ENCODE assay signal across 13 cellular contexts in genomic region chr15:63244399-63244798, GRCh38. TPM values are rescaled to one million over a fixed set of nuclear protein-coding genes. Genes with fewer than 3 reads are reported as not detected.
DNase-seq lines count a peak whose midpoint lies in the region; ATAC-seq, FAIRE-seq and TF ChIP-seq lines count a peak whose summit lies in the region.
"Had no signal": no experiment of that assay in that cellular context is flagged by ENCODE, and none has a peak within 500 bp of the region (broad histone marks: within the 10 kb centered on the region; RNA-seq: fewer than 3 reads in every experiment).

No MANE protein-coding gene starts in this region.

- H3K27ac ChIP-seq in right lobe of liver (peak overlapping the region; percentile 22 to 42 (median 25)), HepG2 (ENCODE audit: extremely low read length, insufficient read depth, low read length) (no peak overlapping the region), uterus (peak overlapping the region; percentile 41 to 74), ovary (no peak overlapping the region)
- H3K27ac ChIP-seq in naive thymus-derived CD4-positive, alpha-beta T cell (ENCODE audit: low read depth, low read length) = peak overlapping the region; percentile 66

- H3K27me3 ChIP-seq in right lobe of liver = no peaks in the 10 kb centered on the region
- H3K27me3 ChIP-seq in HepG2 (ENCODE audit: control insufficient read depth in 1 of 2, insufficient read depth in 2 of 2, low read length in 2 of 2) = no peaks in the 10 kb centered on the region
- no peaks in the 10 kb centered on the region for H3K27me3 ChIP-seq in naive thymus-derived CD4-positive, alpha-beta T cell (ENCODE audit: control insufficient read depth in 2 of 2, insufficient read depth in 2 of 2, low read length in 2 of 2)
- no peaks in the 10 kb centered on the region for H3K27me3 ChIP-seq in uterus
- no peaks in the 10 kb centered on the region for H3K27me3 ChIP-seq in ovary
- H3K27me3 ChIP-seq: BE2C had no signal

- ATAC-seq in right lobe of liver (peak in 2 of 4 donors; percentile 16 to 45), HepG2 (no peak)
- no peak for ATAC-seq in naive thymus-derived CD4-positive, alpha-beta T cell

- no peaks in the 10 kb centered on the region for H4K20me1 ChIP-seq in HepG2 (ENCODE audit: insufficient read depth, low read length)

- H3K9me3 ChIP-seq in right lobe of liver (no peaks in the 10 kb centered on the region), HepG2 (ENCODE audit: low read length) (no peaks in the 10 kb centered on the region), uterus (no peaks in the 10 kb centered on the region), ovary (no peaks in the 10 kb centered on the region)
- H3K9me3 ChIP-seq in naive thymus-derived CD4-positive, alpha-beta T cell (ENCODE audit: control insufficient read depth in 2 of 3, low read length in 3 of 3) = no peaks in the 10 kb centered on the region
- H3K9me3 ChIP-seq: BE2C had no signal

- no peak overlapping the region for H3K9ac ChIP-seq in HepG2 (ENCODE audit: insufficient read depth, low read depth, low read length)

- BruUV-seq in HepG2 (replicated peaks; lab: Mats Ljungman, UMichigan) = no TSS peak

- TF ChIP-seq CTCF in right lobe of liver (IDR thresholded peaks at IDR 0.05) (no peak), HepG2 (CRISPR knock-in tag; IDR thresholded peaks at IDR 0.05) (no peak), uterus (IDR thresholded peaks at IDR 0.05) (no peak), ovary (IDR thresholded peaks at IDR 0.05) (no peak)

- CTCF ChIA-PET in HepG2 (lab: Yijun Ruan, JAX; ENCODE audit: low intra/inter-chr PET ratio, low total read pairs) = no interaction called here
- CTCF ChIA-PET in naive thymus-derived CD4-positive, alpha-beta T cell (lab: Charles Lee) = interaction anchor here (0.6 to 1.4 kb wide), 7 partner anchors 10 to 52 kb away, joined by 3 to 5 read pairs (median 3); no protein-coding TSS in a partner anchor

- peaks cover 46% of the 10 kb centered on the region for H3K4me1 Mint-ChIP-seq in dendritic cell treated with granulocyte-macrophage colony-stimulating factor and Interleukin-4, amounts not matched to agents 40 ng/mL and 50 ng/mL, for 4 days (ENCODE audit: low read depth)
- H3K4me1 Mint-ChIP-seq in naive thymus-derived CD4-positive, alpha-beta T cell = peaks cover 29 to 87% (median 63%) of the 10 kb centered on the region in 7 donors

- peak overlapping the region; percentile 37 for H3K27ac Mint-ChIP-seq in dendritic cell treated with granulocyte-macrophage colony-stimulating factor and Interleukin-4, amounts not matched to agents 40 ng/mL and 50 ng/mL, for 4 days
- H3K27ac Mint-ChIP-seq in naive thymus-derived CD4-positive, alpha-beta T cell = peak overlapping the region; percentile 68 to 92 (median 85)

- in situ Hi-C loops in HepG2 (cut with HindIII; ENCODE audit: extremely low pct_ligation_motif_present, low pct_unique_long_range_greater_than_20kb) = no loop called here

- peaks cover 50% of the 10 kb centered on the region for H3K36me3 Mint-ChIP-seq in dendritic cell treated with granulocyte-macrophage colony-stimulating factor and Interleukin-4, amounts not matched to agents 40 ng/mL and 50 ng/mL, for 4 days (ENCODE audit: low read depth)
- H3K36me3 Mint-ChIP-seq in naive thymus-derived CD4-positive, alpha-beta T cell = peaks cover 8 to 52% (median 30%) of the 10 kb centered on the region in 5 donors

- H3K27me3 Mint-ChIP-seq in dendritic cell treated with granulocyte-macrophage colony-stimulating factor and Interleukin-4, amounts not matched to agents 40 ng/mL and 50 ng/mL, for 4 days = no peaks in the 10 kb centered on the region
- no peaks in the 10 kb centered on the region for H3K27me3 Mint-ChIP-seq in naive thymus-derived CD4-positive, alpha-beta T cell

- TF ChIP-seq POLR2A in right lobe of liver (IDR thresholded peaks at IDR 0.05) (no peak), HepG2 (IDR thresholded peaks at IDR 0.05; ENCODE audit: insufficient read depth in 1 of 2, low read depth in 2 of 2, low read length in 2 of 2) (no peak), uterus (IDR thresholded peaks at IDR 0.05) (no peak), ovary (IDR thresholded peaks at IDR 0.05) (no peak)

- DNase-seq in right lobe of liver (no peak), HepG2 (ENCODE audit: low spot score) (no peak), uterus (no peak), HTR-8/SVneo (ENCODE audit: insufficient read length, low spot score) (no peak), ovary (no peak)
- DNase-seq in naive thymus-derived CD4-positive, alpha-beta T cell = no peak
- no peak for DNase-seq in effector CD8-positive, alpha-beta T cell (lab: John Stamatoyannopoulos, UW)
- DNase-seq: activated T-cell treated with anti-CD3 and anti-CD28 coated beads, Interleukin-2, amount 50 U/mL, for 1 hour; BE2C; foreskin fibroblast; NCI-H187 treated with DMSO at 0.1 percent for 48 hours; nucleus accumbens had no signal

- TF ChIP-seq EP300 in HepG2 (IDR thresholded peaks at IDR 0.05; ENCODE audit: low read depth in 2 of 2, low read length in 2 of 2) (no peak), HepG2 (CRISPR knock-in tag; IDR thresholded peaks at IDR 0.05; ENCODE audit: borderline replicate concordance) (no peak), ovary (IDR thresholded peaks at IDR 0.05) (no peak)

- TF ChIP-seq RAD21 in HepG2 (CRISPR knock-in tag; IDR thresholded peaks at IDR 0.05) = no peak

- H3K4me3 ChIP-seq in right lobe of liver = no peak overlapping the region
- no peak overlapping the region for H3K4me3 ChIP-seq in HepG2 (replicated peaks in 1 of 3; ENCODE audit: insufficient read depth in 1 of 3, low read depth in 2 of 3, low read length in 3 of 3)
- H3K4me3 ChIP-seq in naive thymus-derived CD4-positive, alpha-beta T cell (ENCODE audit: low read length) = no peak overlapping the region
- H3K4me3 ChIP-seq in uterus = no peak overlapping the region
- no peak overlapping the region for H3K4me3 ChIP-seq in ovary

- 72% methylated on average over 4 of the region's 4 CpGs for WGBS in right lobe of liver (ENCODE audit: insufficient coverage, low coverage, low lambda C conversion rate, missing lambda C conversion rate)
- 91% methylated on average over 4 of the region's 4 CpGs for whole genome bisulfite sequencing in HepG2 (ENCODE audit: low lambda C conversion rate)
- WGBS in ovary, 3 donors = 6 to 11% (median 6%) methylated on average over 4 of the region's 4 CpGs

- H3K4me1 ChIP-seq in right lobe of liver (peaks cover 0 to 15% (median 0%) of the 10 kb centered on the region in 4 donors), HepG2 (ENCODE audit: insufficient read depth, low read length) (peaks cover 10% of the 10 kb centered on the region), uterus (no peaks in the 10 kb centered on the region), ovary (ENCODE audit: insufficient read depth) (peaks cover 1% of the 10 kb centered on the region)
- peaks cover 15% of the 10 kb centered on the region in 2 donors for H3K4me1 ChIP-seq in naive thymus-derived CD4-positive, alpha-beta T cell (ENCODE audit: control insufficient read depth in 2 of 2, insufficient read depth in 2 of 2, low read length in 2 of 2)
- H3K4me1 ChIP-seq: BE2C had no signal

- intact Hi-C loops in right lobe of liver (cut with DNase I) = no loop called here
- intact Hi-C loops in HepG2 (cut with micrococcal nuclease; ENCODE audit: unreplicated experiment) = no loop called here
- intact Hi-C loops in dendritic cell treated with granulocyte-macrophage colony-stimulating factor and Interleukin-4, amounts not matched to agents 40 ng/mL and 50 ng/mL, for 4 days (cut with micrococcal nuclease) = no loop called here
- intact Hi-C loops in naive thymus-derived CD4-positive, alpha-beta T cell (cut with micrococcal nuclease) = loop anchor here in 1 of 2 donors (2.0 kb wide), 2 partner anchors 32 to 78 kb away; partner anchors contain the start of gene APH1B
- intact Hi-C loops in uterus (cut with DNase I; ENCODE audit: low total_unique reads) = no loop called here
- intact Hi-C loops in ovary (cut with DNase I) = no loop called here

- no peaks in the 10 kb centered on the region for H3K9me3 Mint-ChIP-seq in dendritic cell treated with granulocyte-macrophage colony-stimulating factor and Interleukin-4, amounts not matched to agents 40 ng/mL and 50 ng/mL, for 4 days
- peaks cover 0 to 3% (median 0%) of the 10 kb centered on the region in 11 donors for H3K9me3 Mint-ChIP-seq in naive thymus-derived CD4-positive, alpha-beta T cell

- H2AFZ ChIP-seq in HepG2 (ENCODE audit: low read length) = no peak overlapping the region

- no peaks in the 10 kb centered on the region for H3K79me2 ChIP-seq in HepG2 (ENCODE audit: insufficient read depth, low read length)

- POLR2A ChIA-PET in HepG2 (lab: Yijun Ruan, JAX) = no interaction called here
- POLR2A ChIA-PET in naive thymus-derived CD4-positive, alpha-beta T cell (lab: Charles Lee) = interaction anchor here (0.5 to 1.4 kb wide), 8 partner anchors 26 to 293 kb away, joined by 3 to 7 read pairs (median 4); partner anchors contain the start of gene RPS27L

- no peak overlapping the region for H3K4me3 Mint-ChIP-seq in dendritic cell treated with granulocyte-macrophage colony-stimulating factor and Interleukin-4, amounts not matched to agents 40 ng/mL and 50 ng/mL, for 4 days
- H3K4me3 Mint-ChIP-seq in naive thymus-derived CD4-positive, alpha-beta T cell = peak overlapping the region in 7 of 10 donors; percentile 15 to 65 (median 50)

- H3K36me3 ChIP-seq in right lobe of liver (no peaks in the 10 kb centered on the region), HepG2 (replicated peaks in 1 of 2; ENCODE audit: control insufficient read depth in 1 of 2, insufficient read depth in 2 of 2, low read length in 2 of 2) (0 out of 5 replicates have a peak, but pooled peaks cover 0 to 3% of the 10 kb centered on the region in 2 experiments), uterus (no peaks in the 10 kb centered on the region), ovary (no peaks in the 10 kb centered on the region)
- peaks cover 5 to 21% (median 13%) of the 10 kb centered on the region in 3 experiments for H3K36me3 ChIP-seq in naive thymus-derived CD4-positive, alpha-beta T cell (ENCODE audit: control insufficient read depth in 2 of 3, insufficient read depth in 3 of 3, low read length in 3 of 3)
- H3K36me3 ChIP-seq: BE2C had no signal

- no peak overlapping the region for H3K4me2 ChIP-seq in HepG2 (ENCODE audit: low read depth, low read length)

- FAIRE-seq in HepG2 (lab: Jason Lieb, UNC) (no peak), HTR-8/SVneo (lab: Jason Lieb, UNC) (no peak)

RNA-seq across cellular contexts. Expression of gene APH1B, which starts 33.0 kb away (rescaled TPM):
- total RNA-seq in right lobe of liver (1 to 10 TPM; 2.2 to 7.4 (median 4.7) TPM), HepG2 (2016; rRNA removed; fragmentation: Illumina TruSeq; extraction: Trizol) (0.67 and 1.00 TPM in 2 replicates), uterus (10 to 100 TPM; 20.0 to 35.9 (median 27.2) TPM), ovary (10 to 100 TPM; 13.2 to 25.2 (median 22.6) TPM)
- 0.61 and 0.62 TPM in 2 replicates for total RNA-seq in HepG2 (2016; cell fraction: cytosol; rRNA removed; fragmentation: Illumina TruSeq; extraction: Trizol; ENCODE audit: low read depth)
- 0.58 and 2.0 TPM in 2 replicates for total RNA-seq in HepG2 (2016; cell fraction: insoluble cytoplasmic fraction; rRNA removed; fragmentation: Illumina TruSeq; extraction: Trizol)
- 0.21 and 0.59 TPM in 2 replicates for total RNA-seq in HepG2 (2016; cell fraction: membrane; rRNA removed; fragmentation: Illumina TruSeq; extraction: Trizol)
- total RNA-seq in HepG2 (2016; cell fraction: nucleus; rRNA removed; fragmentation: Illumina TruSeq; extraction: Trizol) = 1.5 and 2.3 TPM in 2 replicates
- polyA plus RNA-seq in HepG2 (2011; rRNA removed) (0.45 and 0.72 TPM in 2 replicates), ovary (10 to 100 TPM in 1 of 2 donors, 1 to 10 TPM in 1; 9.1 to 20.0 TPM)
- 0.43 and 0.46 TPM in 2 replicates for polyA plus RNA-seq in HepG2 (2011; cell fraction: cytosol; rRNA removed)
- 0.97 and 1.0 TPM in 2 replicates for polyA plus RNA-seq in HepG2 (2011; cell fraction: nucleus; rRNA removed)
- polyA plus RNA-seq in HepG2 (2012) = 1.4 and 2.6 TPM in 2 replicates
- polyA plus RNA-seq in HepG2 (2016; cell fraction: cytosol; fragmentation: Illumina TruSeq; extraction: Trizol; ENCODE audit: low read depth) = 0.47 and 0.48 TPM in 2 replicates
- polyA plus RNA-seq in HepG2 (2016; cell fraction: insoluble cytoplasmic fraction; fragmentation: Illumina TruSeq; extraction: Trizol; ENCODE audit: low read depth) = 0.56 and 0.86 TPM in 2 replicates
- polyA plus RNA-seq in HepG2 (2016; cell fraction: membrane; fragmentation: Illumina TruSeq; extraction: Trizol; ENCODE audit: low read depth) = 0.24 and 0.55 TPM in 2 replicates
- 3.0 and 3.3 TPM in 2 replicates for polyA plus RNA-seq in HepG2 (2016; cell fraction: nucleus; fragmentation: Illumina TruSeq; extraction: Trizol; ENCODE audit: insufficient read depth, low read depth)
- 0.23 and 0.82 TPM in 2 replicates for polyA minus RNA-seq in HepG2 (2011; rRNA and poly(A)+ RNA removed; ENCODE audit: low replicate concordance)
- polyA minus RNA-seq in HepG2 (2011; cell fraction: cytosol; rRNA and poly(A)+ RNA removed) = 0.89 and 1.3 TPM in 2 replicates
- polyA minus RNA-seq in HepG2 (2011; cell fraction: nucleus; rRNA and poly(A)+ RNA removed) = 2.3 and 4.4 TPM in 2 replicates
- total RNA-seq in naive thymus-derived CD4-positive, alpha-beta T cell = 10 to 100 TPM in 4 of 5 experiments, 1 to 10 TPM in 1; 9.9 to 29.9 (median 17.6) TPM
- polyA plus RNA-seq in naive thymus-derived CD4-positive, alpha-beta T cell = 10 to 100 TPM; 10.9 to 11.4 TPM

RNA-seq across cellular contexts. Expression of gene RAB8B, which starts 55.0 kb away (rescaled TPM):
- total RNA-seq in right lobe of liver = 10 to 100 TPM in 4 of 6 experiments, 1 to 10 TPM in 2; 5.8 to 50.7 (median 14.3) TPM
- 14.2 and 20.4 TPM in 2 replicates for total RNA-seq in HepG2 (2016; rRNA removed; fragmentation: Illumina TruSeq; extraction: Trizol)
- 0.79 and 1.7 TPM in 2 replicates for total RNA-seq in HepG2 (2016; cell fraction: cytosol; rRNA removed; fragmentation: Illumina TruSeq; extraction: Trizol; ENCODE audit: low read depth)
- total RNA-seq in HepG2 (2016; cell fraction: insoluble cytoplasmic fraction; rRNA removed; fragmentation: Illumina TruSeq; extraction: Trizol) = 14.3 and 23.1 TPM in 2 replicates
- total RNA-seq in HepG2 (2016; cell fraction: membrane; rRNA removed; fragmentation: Illumina TruSeq; extraction: Trizol) = 4.1 and 5.5 TPM in 2 replicates
- total RNA-seq in HepG2 (2016; cell fraction: nucleus; rRNA removed; fragmentation: Illumina TruSeq; extraction: Trizol) = 7.3 and 8.0 TPM in 2 replicates
- polyA plus RNA-seq in HepG2 (2011; rRNA removed) = 4.7 and 6.8 TPM in 2 replicates
- 2.3 and 3.5 TPM in 2 replicates for polyA plus RNA-seq in HepG2 (2011; cell fraction: cytosol; rRNA removed)
- 3.0 TPM in 2 replicates for polyA plus RNA-seq in HepG2 (2011; cell fraction: nucleus; rRNA removed)
- 5.3 and 8.5 TPM in 2 replicates for polyA plus RNA-seq in HepG2 (2012)
- polyA plus RNA-seq in HepG2 (2016; cell fraction: cytosol; fragmentation: Illumina TruSeq; extraction: Trizol; ENCODE audit: low read depth) = 1.4 and 1.5 TPM in 2 replicates
- polyA plus RNA-seq in HepG2 (2016; cell fraction: insoluble cytoplasmic fraction; fragmentation: Illumina TruSeq; extraction: Trizol; ENCODE audit: low read depth) = 11.3 and 13.5 TPM in 2 replicates
- 2.8 and 2.9 TPM in 2 replicates for polyA plus RNA-seq in HepG2 (2016; cell fraction: membrane; fragmentation: Illumina TruSeq; extraction: Trizol; ENCODE audit: low read depth)
- 7.1 and 7.6 TPM in 2 replicates for polyA plus RNA-seq in HepG2 (2016; cell fraction: nucleus; fragmentation: Illumina TruSeq; extraction: Trizol; ENCODE audit: insufficient read depth, low read depth)
- 4.8 and 5.9 TPM in 2 replicates for polyA minus RNA-seq in HepG2 (2011; rRNA and poly(A)+ RNA removed; ENCODE audit: low replicate concordance)
- polyA minus RNA-seq in HepG2 (2011; cell fraction: cytosol; rRNA and poly(A)+ RNA removed) = 22.2 and 22.6 TPM in 2 replicates
- polyA minus RNA-seq in HepG2 (2011; cell fraction: nucleus; rRNA and poly(A)+ RNA removed) = 5.2 and 8.2 TPM in 2 replicates
- total RNA-seq in naive thymus-derived CD4-positive, alpha-beta T cell = 100 to 1,000 TPM in 1 of 5 experiments, 10 to 100 TPM in 4; 37.2 to 100 (median 71.3) TPM
- 10 to 100 TPM; 30.4 to 32.0 TPM for polyA plus RNA-seq in naive thymus-derived CD4-positive, alpha-beta T cell
- 100 to 1,000 TPM in 1 of 4 donors, 10 to 100 TPM in 3; 47.6 to 179 (median 67.1) TPM for total RNA-seq in uterus
- 10 to 100 TPM; 23.1 to 58.0 (median 48.5) TPM for total RNA-seq in ovary
- 10 to 100 TPM; 18.5 to 40.0 TPM for polyA plus RNA-seq in ovary

Comparison
In these comparisons a context has a peak if more than half of its experiments do, and no peak if none do; other contexts are left out.
1. H3K27ac ChIP-seq: peak in right lobe of liver (3 of 3), naive thymus-derived CD4-positive, alpha-beta T cell (single experiment) and uterus (2 of 2); none in HepG2 (single experiment) and ovary (0 of 2).